ENCODE assay signal across 17 cellular contexts in genomic region chr11:86171627-86172026, GRCh38.
"Had no signal": no experiment of that assay in that cellular context is flagged by ENCODE, and none has a peak within 500 bp of the region (broad histone marks: within the 10 kb centered on the region; RNA-seq: fewer than 3 reads in every experiment).

No MANE protein-coding gene starts in this region.

- ATAC-seq: gastroesophageal sphincter, left cardiac atrium, pancreas, right cardiac atrium had no signal

- H3K36me3 ChIP-seq: gastroesophageal sphincter, pancreas, thyroid gland had no signal

- H3K27ac ChIP-seq: epithelial cell of prostate, gastroesophageal sphincter, pancreas, thyroid gland had no signal

- H3K4me1 ChIP-seq: pancreas had no signal

- H3K4me3 ChIP-seq: gastroesophageal sphincter, pancreas, thyroid gland had no signal

- DNase-seq: activated CD4-positive, alpha-beta memory T cell treated with anti-CD3 and anti-CD28 coated beads, Interleukin-2, amount 10 ng/mL, durations not matched to agents 7 days and 5 days; activated CD4-positive, alpha-beta T cell treated with anti-CD3 and anti-CD28 coated beads for 48 hours; activated effector memory CD4-positive, alpha-beta T cell treated with anti-CD3 and anti-CD28 coated beads, Interleukin-2, amount 50 U/mL, for 16 hours; activated naive CD4-positive, alpha-beta T cell treated with anti-CD3 and anti-CD28 coated beads, Interleukin-2, amount 10 ng/mL, durations not matched to agents 7 days and 5 days; amygdala; cortex of kidney; head of caudate nucleus; hypothalamus; left cardiac atrium; pancreas; right cardiac atrium; stimulated activated CD4-positive, alpha-beta T cell treated with anti-CD3 and anti-CD28 coated beads, Interleukin-1b, Interleukin-23, amount 100 ng/mL, for 48 hours; substantia nigra; T1000; thyroid gland had no signal

- H3K27me3 ChIP-seq: gastroesophageal sphincter, pancreas, thyroid gland had no signal

- H3K9me3 ChIP-seq: gastroesophageal sphincter, pancreas, thyroid gland had no signal
